Comparison of ENCODE assay signal across 8 cellular contexts in genomic region chr14:92794547-92794941, GRCh38. TPM values are rescaled to one million over a fixed set of nuclear protein-coding genes. Genes with fewer than 3 reads are reported as not detected.
DNase-seq lines count a peak whose midpoint lies in the region; ATAC-seq, FAIRE-seq and TF ChIP-seq lines count a peak whose summit lies in the region.

No MANE protein-coding gene starts in this region.

- ATAC-seq in GM19351 (IDR thresholded peaks at IDR 0.05; ENCODE audit: unreplicated experiment) (peak; percentile 5), HepG2 (peak; percentile 44)

- H3K4me3 ChIP-seq in MM.1S (ENCODE audit: low read length) = peak overlapping the region; percentile 94
- H3K4me3 ChIP-seq in breast epithelium = peak overlapping the region; percentile 80 to 97 (median 90)
- H3K4me3 ChIP-seq in HepG2 (replicated peaks in 1 of 3; ENCODE audit: insufficient read depth in 1 of 3, low read depth in 2 of 3, low read length in 3 of 3) = peak overlapping the region; percentile 75 to 91 (median 81)
- H3K4me3 ChIP-seq in transverse colon = peak overlapping the region; percentile 88 to 99 (median 92)

- BruUV-seq in HepG2 (replicated peaks; lab: Mats Ljungman, UMichigan) = no TSS peak

- no peaks in the 10 kb centered on the region for H3F3A ChIP-seq in MM.1S (ENCODE audit: insufficient read depth, low read length)

- H3K4me2 ChIP-seq in MM.1S (ENCODE audit: low read depth, low read length) = peak overlapping the region; percentile 51
- H3K4me2 ChIP-seq in HepG2 (ENCODE audit: low read depth, low read length) = peak overlapping the region; percentile 73

- no peak for TF ChIP-seq CTCF in MM.1S (IDR thresholded peaks at IDR 0.05; ENCODE audit: low read length)
- no peak for TF ChIP-seq CTCF in breast epithelium (IDR thresholded peaks at IDR 0.05)
- TF ChIP-seq CTCF in HepG2 (CRISPR knock-in tag; IDR thresholded peaks at IDR 0.05) = no peak
- no peak for TF ChIP-seq CTCF in transverse colon (IDR thresholded peaks at IDR 0.05)

- H3K27ac ChIP-seq in MM.1S (ENCODE audit: low read length) (peak overlapping the region; percentile 29; the same call in 1 of the 2 replicates), breast epithelium (peak overlapping the region; percentile 90 to 97), HepG2 (ENCODE audit: extremely low read length, insufficient read depth, low read length) (peak overlapping the region; percentile 87), transverse colon (peak overlapping the region; percentile 89 to 96 (median 92))

- H3K36me3 ChIP-seq in MM.1S (replicated peaks; ENCODE audit: insufficient read depth, low read length) (no peaks in the 10 kb centered on the region), breast epithelium (no peaks in the 10 kb centered on the region), HepG2 (replicated peaks in 1 of 2; ENCODE audit: control insufficient read depth in 1 of 2, insufficient read depth in 2 of 2, low read length in 2 of 2) (no peaks in the 10 kb centered on the region), transverse colon (peaks cover 0 to 15% (median 4%) of the 10 kb centered on the region in 4 donors)

- POLR2A ChIA-PET in HepG2 (lab: Yijun Ruan, JAX) = interaction anchor here (0.8 to 1.3 kb wide), 7 partner anchors 10 to 754 kb away, joined by 3 to 10 read pairs (median 3); partner anchors contain the start of genes ATXN3, LGMN and TRIP11

- no peaks in the 10 kb centered on the region for H3K9me3 ChIP-seq in MM.1S (replicated peaks; ENCODE audit: insufficient read depth, low read length)
- H3K9me3 ChIP-seq in breast epithelium = peaks cover 0 to 6% of the 10 kb centered on the region in 2 donors
- peaks cover 7% of the 10 kb centered on the region for H3K9me3 ChIP-seq in HepG2 (ENCODE audit: low read length)
- peaks cover 9% of the 10 kb centered on the region in 2 donors for H3K9me3 ChIP-seq in transverse colon

- TF ChIP-seq EP300 in HepG2 (IDR thresholded peaks at IDR 0.05; ENCODE audit: low read depth in 2 of 2, low read length in 2 of 2) = no peak
- no peak for TF ChIP-seq EP300 in HepG2 (CRISPR knock-in tag; IDR thresholded peaks at IDR 0.05; ENCODE audit: borderline replicate concordance)
- TF ChIP-seq EP300 in transverse colon (IDR thresholded peaks at IDR 0.05; ENCODE audit: low read depth) = no peak

- H3K9ac ChIP-seq in MM.1S (ENCODE audit: low read length) (peak overlapping the region; percentile 95), HepG2 (ENCODE audit: insufficient read depth, low read depth, low read length) (peak overlapping the region; percentile 99)

- in situ Hi-C loops in HepG2 (cut with HindIII; ENCODE audit: extremely low pct_ligation_motif_present, low pct_unique_long_range_greater_than_20kb) = no loop called here
- in situ Hi-C loops in transverse colon (cut with MboI; ENCODE audit: low pct_ligation_motif_present in 1 of 4, low pct_unique_long_range_greater_than_20kb in 1 of 4, low sequenced_read_pairs in 3 of 4) = loop anchor here in 1 of 4 donors (25.0 kb wide), 1 partner anchor 107 kb away; no protein-coding TSS in a partner anchor

- no peaks in the 10 kb centered on the region for H3K9me2 ChIP-seq in MM.1S (replicated peaks; ENCODE audit: insufficient read depth, low read length)

- intact Hi-C loops in breast epithelium (cut with DNase I; ENCODE audit: low total_unique reads) = no loop called here
- intact Hi-C loops in HepG2 (cut with micrococcal nuclease; ENCODE audit: unreplicated experiment) = no loop called here
- intact Hi-C loops in transverse colon (cut with DNase I; ENCODE audit: low total_unique reads) = no loop called here

- H3K79me2 ChIP-seq in MM.1S (ENCODE audit: low read length) (peaks cover 23% of the 10 kb centered on the region), HepG2 (ENCODE audit: insufficient read depth, low read length) (peaks cover 32% of the 10 kb centered on the region)

- H3K27me3 ChIP-seq in MM.1S (replicated peaks; ENCODE audit: insufficient read depth, low read length) (no peaks in the 10 kb centered on the region), breast epithelium (no peaks in the 10 kb centered on the region), HepG2 (ENCODE audit: control insufficient read depth in 1 of 2, insufficient read depth in 2 of 2, low read length in 2 of 2) (no peaks in the 10 kb centered on the region; a peak in 1 of 5 replicates), transverse colon (no peaks in the 10 kb centered on the region)

- DNase-seq in MM.1S = no peak
- DNase-seq in breast epithelium (ENCODE audit: low spot score in 2 of 2) = no peak
- no peak for DNase-seq in HepG2 (ENCODE audit: low spot score)
- DNase-seq in transverse colon = peak; percentile 16
- no peak for DNase-seq in RCC 7860 (ENCODE audit: low spot score)
- DNase-seq in DMS114 treated with DMSO at 0.1 percent for 48 hours (lab: John Stamatoyannopoulos, UW; ENCODE audit: unreplicated experiment) = no peak
- DNase-seq in NCI-H524 treated with DMSO at 0.1 percent for 48 hours (lab: John Stamatoyannopoulos, UW) = no peak

- WGBS in HepG2 (ENCODE audit: low lambda C conversion rate) = 1% methylated on average over 12 of the region's 20 CpGs
- WGBS in transverse colon (ENCODE audit: low coverage in 1 of 2), 2 donors = 0% methylated on average over 4 to 20 of the region's 20 CpGs

- H3K4me1 ChIP-seq in MM.1S (ENCODE audit: low read length) (peaks cover 4% of the 10 kb centered on the region; the same call in 1 of the 2 replicates), breast epithelium (peaks cover 0 to 7% of the 10 kb centered on the region in 2 donors), HepG2 (ENCODE audit: insufficient read depth, low read length) (peaks cover 61% of the 10 kb centered on the region), transverse colon (peaks cover 9 to 28% (median 20%) of the 10 kb centered on the region in 4 donors)

- no peak for TF ChIP-seq RAD21 in HepG2 (CRISPR knock-in tag; IDR thresholded peaks at IDR 0.05)

- TF ChIP-seq POLR2A in breast epithelium (IDR thresholded peaks at IDR 0.05) = no peak
- TF ChIP-seq POLR2A in HepG2 (IDR thresholded peaks at IDR 0.05; ENCODE audit: insufficient read depth in 1 of 2, low read depth in 2 of 2, low read length in 2 of 2) = no peak; a peak in 2 of 4 replicates
- TF ChIP-seq POLR2A in transverse colon (IDR thresholded peaks at IDR 0.05) = no peak

- CTCF ChIA-PET in HepG2 (lab: Yijun Ruan, JAX; ENCODE audit: low intra/inter-chr PET ratio, low total read pairs) = no interaction called here

- FAIRE-seq in HepG2 (lab: Jason Lieb, UNC) (no peak), RCC 7860 (lab: Jason Lieb, UNC) (no peak)

- H2AFZ ChIP-seq in MM.1S (ENCODE audit: low read length) (peak overlapping the region; percentile 53), HepG2 (ENCODE audit: low read length) (no peak overlapping the region)

- no peaks in the 10 kb centered on the region for H4K20me1 ChIP-seq in MM.1S (ENCODE audit: insufficient read depth, low read length)
- H4K20me1 ChIP-seq in HepG2 (ENCODE audit: insufficient read depth, low read length) = no peaks in the 10 kb centered on the region

RNA-seq across cellular contexts. Expression of gene GOLGA5, which starts 0.4 kb away (rescaled TPM):
- total RNA-seq in breast epithelium (10 to 100 TPM; 41.4 to 52.1 (median 49.8) TPM), HepG2 (2016; rRNA removed; fragmentation: Illumina TruSeq; extraction: Trizol) (40.0 and 54.6 TPM in 2 replicates), transverse colon (10 to 100 TPM; 15.9 to 38.1 (median 30.3) TPM)
- total RNA-seq in HepG2 (2016; cell fraction: cytosol; rRNA removed; fragmentation: Illumina TruSeq; extraction: Trizol; ENCODE audit: low read depth) = 18.6 and 23.9 TPM in 2 replicates
- 38.1 and 54.7 TPM in 2 replicates for total RNA-seq in HepG2 (2016; cell fraction: insoluble cytoplasmic fraction; rRNA removed; fragmentation: Illumina TruSeq; extraction: Trizol)
- total RNA-seq in HepG2 (2016; cell fraction: membrane; rRNA removed; fragmentation: Illumina TruSeq; extraction: Trizol) = 41.5 and 47.7 TPM in 2 replicates
- 21.9 and 23.1 TPM in 2 replicates for total RNA-seq in HepG2 (2016; cell fraction: nucleus; rRNA removed; fragmentation: Illumina TruSeq; extraction: Trizol)
- 25.7 and 31.0 TPM in 2 replicates for polyA plus RNA-seq in HepG2 (2011; rRNA removed)
- 16.9 and 24.2 TPM in 2 replicates for polyA plus RNA-seq in HepG2 (2011; cell fraction: cytosol; rRNA removed)
- 9.2 and 10.4 TPM in 2 replicates for polyA plus RNA-seq in HepG2 (2011; cell fraction: nucleus; rRNA removed)
- polyA plus RNA-seq in HepG2 (2012) = 27.9 and 42.1 TPM in 2 replicates
- polyA plus RNA-seq in HepG2 (2016; cell fraction: cytosol; fragmentation: Illumina TruSeq; extraction: Trizol; ENCODE audit: low read depth) = 13.0 and 14.4 TPM in 2 replicates
- 51.6 and 52.3 TPM in 2 replicates for polyA plus RNA-seq in HepG2 (2016; cell fraction: insoluble cytoplasmic fraction; fragmentation: Illumina TruSeq; extraction: Trizol; ENCODE audit: low read depth)
- 30.5 and 32.1 TPM in 2 replicates for polyA plus RNA-seq in HepG2 (2016; cell fraction: membrane; fragmentation: Illumina TruSeq; extraction: Trizol; ENCODE audit: low read depth)
- 28.4 and 29.6 TPM in 2 replicates for polyA plus RNA-seq in HepG2 (2016; cell fraction: nucleus; fragmentation: Illumina TruSeq; extraction: Trizol; ENCODE audit: insufficient read depth, low read depth)
- 9.6 and 9.8 TPM in 2 replicates for polyA minus RNA-seq in HepG2 (2011; rRNA and poly(A)+ RNA removed; ENCODE audit: low replicate concordance)
- 19.8 and 26.8 TPM in 2 replicates for polyA minus RNA-seq in HepG2 (2011; cell fraction: cytosol; rRNA and poly(A)+ RNA removed)
- polyA minus RNA-seq in HepG2 (2011; cell fraction: nucleus; rRNA and poly(A)+ RNA removed) = 27.6 and 40.0 TPM in 2 replicates

RNA-seq across cellular contexts. Expression of gene LGMN, which starts 46.1 kb away (rescaled TPM):
- 100 to 1,000 TPM in 2 of 3 donors, 10 to 100 TPM in 1; 70.8 to 193 (median 122) TPM for total RNA-seq in breast epithelium
- 10.4 and 28.9 TPM in 2 replicates for total RNA-seq in HepG2 (2016; rRNA removed; fragmentation: Illumina TruSeq; extraction: Trizol)
- total RNA-seq in HepG2 (2016; cell fraction: cytosol; rRNA removed; fragmentation: Illumina TruSeq; extraction: Trizol; ENCODE audit: low read depth) = 3.0 and 5.2 TPM in 2 replicates
- 10.1 and 29.2 TPM in 2 replicates for total RNA-seq in HepG2 (2016; cell fraction: insoluble cytoplasmic fraction; rRNA removed; fragmentation: Illumina TruSeq; extraction: Trizol)
- total RNA-seq in HepG2 (2016; cell fraction: membrane; rRNA removed; fragmentation: Illumina TruSeq; extraction: Trizol) = 6.4 and 6.6 TPM in 2 replicates
- total RNA-seq in HepG2 (2016; cell fraction: nucleus; rRNA removed; fragmentation: Illumina TruSeq; extraction: Trizol) = 26.8 and 34.0 TPM in 2 replicates
- 76.4 and 83.6 TPM in 2 replicates for polyA plus RNA-seq in HepG2 (2011; rRNA removed)
- 76.0 and 85.2 TPM in 2 replicates for polyA plus RNA-seq in HepG2 (2011; cell fraction: cytosol; rRNA removed)
- polyA plus RNA-seq in HepG2 (2011; cell fraction: nucleus; rRNA removed) = 50.5 and 61.9 TPM in 2 replicates
- 45.0 and 57.9 TPM in 2 replicates for polyA plus RNA-seq in HepG2 (2012)
- polyA plus RNA-seq in HepG2 (2016; cell fraction: cytosol; fragmentation: Illumina TruSeq; extraction: Trizol; ENCODE audit: low read depth) = 3.5 and 4.0 TPM in 2 replicates
- 12.3 and 12.9 TPM in 2 replicates for polyA plus RNA-seq in HepG2 (2016; cell fraction: insoluble cytoplasmic fraction; fragmentation: Illumina TruSeq; extraction: Trizol; ENCODE audit: low read depth)
- polyA plus RNA-seq in HepG2 (2016; cell fraction: membrane; fragmentation: Illumina TruSeq; extraction: Trizol; ENCODE audit: low read depth) = 4.3 and 4.4 TPM in 2 replicates
- 46.4 and 49.9 TPM in 2 replicates for polyA plus RNA-seq in HepG2 (2016; cell fraction: nucleus; fragmentation: Illumina TruSeq; extraction: Trizol; ENCODE audit: insufficient read depth, low read depth)
- polyA minus RNA-seq in HepG2 (2011; rRNA and poly(A)+ RNA removed; ENCODE audit: low replicate concordance) = 30.5 and 33.0 TPM in 2 replicates
- polyA minus RNA-seq in HepG2 (2011; cell fraction: cytosol; rRNA and poly(A)+ RNA removed) = 17.5 and 19.4 TPM in 2 replicates
- polyA minus RNA-seq in HepG2 (2011; cell fraction: nucleus; rRNA and poly(A)+ RNA removed) = 14.9 and 23.0 TPM in 2 replicates
- 100 to 1,000 TPM in 1 of 4 donors, 10 to 100 TPM in 3; 26.5 to 103 (median 57.2) TPM for total RNA-seq in transverse colon

Comparison
In these comparisons a context has a peak if more than half of its experiments do, and no peak if none do; other contexts are left out.
1. H3K27ac ChIP-seq: peak in every context shown above with its lines; median percentile 94 in breast epithelium; 92 in transverse colon; 87 in HepG2; 29 in MM.1S.